ENCODE assay signal across 6 cellular contexts in the genomic region with DNA sequence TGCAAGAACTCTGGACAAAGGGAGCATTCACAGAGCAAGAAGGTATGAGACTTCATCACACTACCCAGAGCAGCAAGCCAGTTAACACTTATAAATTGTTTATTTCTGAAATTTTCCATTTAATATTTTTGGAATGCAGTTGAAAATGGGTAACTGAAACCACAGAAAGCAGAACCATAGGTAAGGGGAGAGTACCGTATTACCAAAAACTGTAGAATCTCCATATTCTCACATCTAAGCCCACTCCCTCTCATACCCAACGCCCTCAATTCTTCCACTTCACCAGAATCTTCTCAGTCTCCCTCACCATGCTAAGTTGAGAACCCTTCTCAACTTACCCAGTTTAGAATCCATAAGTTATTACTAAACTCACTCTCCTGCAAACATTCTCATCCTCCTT.
"Had no signal": no experiment of that assay in that cellular context is flagged by ENCODE, and none has a peak within 500 bp of the region (broad histone marks: within the 10 kb centered on the region; RNA-seq: fewer than 3 reads in every experiment).

No MANE protein-coding gene starts in this region.

- DNase-seq: H9, HCEC 1CT, IMR-90, KG1 had no signal

- H3K4me2 ChIP-seq: GM23338 had no signal

- H3K4me1 Mint-ChIP-seq: GM23338, H9 had no signal

- ATAC-seq: GM23338, K562 had no signal

- H3K4me3 ChIP-seq: GM23338, K562 had no signal

- H2AFZ ChIP-seq: GM23338 had no signal

- H3K4me3 Mint-ChIP-seq: GM23338, H9 had no signal

- H3K27ac Mint-ChIP-seq: GM23338, H9 had no signal
